ENCODE assay signal across 8 cellular contexts in the genomic region with DNA sequence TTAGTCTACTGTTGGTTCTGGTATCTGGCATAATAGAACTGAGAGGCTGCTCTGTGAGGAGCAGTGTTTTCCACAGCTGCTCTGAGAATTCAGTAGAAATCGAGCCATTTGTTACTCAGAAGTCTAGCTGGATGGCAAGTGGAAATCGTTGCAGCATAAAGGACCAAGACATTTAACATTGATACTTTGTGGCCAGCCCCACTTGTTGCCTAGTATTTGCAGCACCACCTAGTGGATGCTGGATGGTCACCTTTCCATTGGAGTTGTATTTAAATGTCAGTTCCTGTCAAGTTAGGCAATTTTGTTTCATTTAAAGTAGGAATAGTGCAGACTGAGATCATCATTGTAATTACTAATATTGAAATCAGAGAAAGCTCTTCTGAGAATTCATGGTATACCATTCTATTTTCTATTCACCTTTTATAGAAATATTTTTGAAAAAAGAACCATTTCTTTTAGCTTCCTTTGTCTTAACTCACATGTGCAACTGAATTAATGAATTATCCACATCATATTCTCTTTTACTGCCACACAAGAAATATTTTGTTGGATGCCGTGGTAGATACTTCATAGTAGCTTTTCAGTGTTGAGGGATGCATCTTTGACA.
DNase-seq lines count a peak whose midpoint lies in the region; ATAC-seq, FAIRE-seq and TF ChIP-seq lines count a peak whose summit lies in the region.

No MANE protein-coding gene starts in this region.

- H3K79me2 ChIP-seq in MM.1S (ENCODE audit: low read length) (peaks cover 78% of the 10 kb centered on the region), K562 (ENCODE audit: control insufficient read depth, insufficient read depth, low read length) (peaks cover 40% of the 10 kb centered on the region)

- no TSS peak for BruUV-seq in K562 (replicated peaks; lab: Mats Ljungman, UMichigan)

- CTCF ChIA-PET in K562 (lab: Yijun Ruan, JAX; ENCODE audit: low intra/inter-chr PET ratio) = interaction anchor here (0.8 kb wide), 1 partner anchor 66 kb away, joined by 3 read pairs; no protein-coding TSS in a partner anchor

- WGBS in K562 (ENCODE audit: insufficient coverage, low coverage, missing lambda C conversion rate) = 3% methylated on average over 3 of the region's 3 CpGs

- intact Hi-C loops in K562 (cut with micrococcal nuclease) = loop anchor here (1.0 kb wide), 1 partner anchor 64 kb away; no protein-coding TSS in a partner anchor

- H3K4me3 ChIP-seq in MM.1S (ENCODE audit: low read length) (no peak overlapping the region), K562 (no peak overlapping the region)

- peaks cover 2% of the 10 kb centered on the region for H3K9me1 ChIP-seq in K562 (ENCODE audit: control insufficient read depth, insufficient read depth, low read length)

- peak; percentile 24 to 49 for TF ChIP-seq RAD21 in K562 (CRISPR knock-in tag; conservative IDR thresholded peaks at IDR 0.05 in 1 of 2, IDR thresholded peaks at IDR 0.05 in 1 of 2)

- FAIRE-seq in K562 (lab: Jason Lieb, UNC) (peak; percentile 72), islet of Langerhans (lab: Jason Lieb, UNC) (peak; percentile 78)

- H3K36me3 Mint-ChIP-seq in T-helper 17 cell (ENCODE audit: low read depth) = peaks cover 2% of the 10 kb centered on the region

- peak; percentile 63 for DNase-seq in GDM1 (lab: John Stamatoyannopoulos, UW)
- peak; percentile 64 for DNase-seq in MM.1S
- DNase-seq in T-helper 17 cell = peak in 2 of 3 donors; percentile 16 to 31
- peak; percentile 21 to 68 (median 34) for DNase-seq in K562 (ENCODE audit: extremely low read depth in 1 of 4, low spot score in 3 of 4)
- peak; percentile 43 for DNase-seq in stimulated activated CD4-positive, alpha-beta T cell treated with anti-CD3 and anti-CD28 coated beads, Interleukin-2, amount 100 ng/mL, for 4 hours (ENCODE audit: low read depth)

- TF ChIP-seq POLR2A in K562 (conservative IDR thresholded peaks at IDR 0.05) = no peak

- TF ChIP-seq EP300 in K562 (IDR thresholded peaks at IDR 0.05; ENCODE audit: low read length) = no peak

- H3K9ac ChIP-seq in MM.1S (ENCODE audit: low read length) (no peak overlapping the region), K562 (ENCODE audit: insufficient read depth in 1 of 2, low read depth in 2 of 2, low read length in 2 of 2) (no peak overlapping the region)

- peaks cover 7% of the 10 kb centered on the region; the same call in 1 of the 2 replicates for H3K4me1 ChIP-seq in MM.1S (ENCODE audit: low read length)
- no peaks in the 10 kb centered on the region for H3K4me1 ChIP-seq in K562 (replicated peaks in 1 of 2; ENCODE audit: control insufficient read depth in 2 of 2, insufficient read depth in 2 of 2, low read length in 2 of 2)

- H4K20me1 ChIP-seq in MM.1S (ENCODE audit: insufficient read depth, low read length) (no peaks in the 10 kb centered on the region), K562 (replicated peaks; ENCODE audit: control insufficient read depth, insufficient read depth, low read length) (no peaks in the 10 kb centered on the region)

- no peaks in the 10 kb centered on the region for H3K27me3 Mint-ChIP-seq in T-helper 17 cell

- H3K27ac Mint-ChIP-seq in T-helper 17 cell = no peak overlapping the region

- no peaks in the 10 kb centered on the region for H3F3A ChIP-seq in MM.1S (ENCODE audit: insufficient read depth, low read length)

- POLR2A ChIA-PET in K562 (lab: Yijun Ruan, JAX) = no interaction called here

- ATAC-seq in GM21825 (IDR thresholded peaks at IDR 0.05; ENCODE audit: unreplicated experiment) (peak; percentile 74), T-helper 17 cell (peak; percentile 89), K562 (peak; percentile 87), HG03039 (IDR thresholded peaks at IDR 0.05; ENCODE audit: unreplicated experiment) (no peak)

- H3K9me2 ChIP-seq in MM.1S (replicated peaks; ENCODE audit: insufficient read depth, low read length) = no peaks in the 10 kb centered on the region

- H2AFZ ChIP-seq in MM.1S (ENCODE audit: low read length) (no peak overlapping the region), K562 (ENCODE audit: low read depth, low read length) (no peak overlapping the region)

- H3K36me3 ChIP-seq in MM.1S (replicated peaks; ENCODE audit: insufficient read depth, low read length) (no peaks in the 10 kb centered on the region; the same call in 1 of the 2 replicates), K562 (ENCODE audit: control insufficient read depth, insufficient read depth, low read length) (no peaks in the 10 kb centered on the region)

- H3K4me3 Mint-ChIP-seq in T-helper 17 cell = no peak overlapping the region

- H3K27me3 ChIP-seq in MM.1S (replicated peaks; ENCODE audit: insufficient read depth, low read length) = no peaks in the 10 kb centered on the region
- no peaks in the 10 kb centered on the region for H3K27me3 ChIP-seq in K562 (ENCODE audit: control insufficient read depth in 2 of 2, insufficient read depth in 2 of 2, low read length in 2 of 2)

- H3K27ac ChIP-seq in MM.1S (ENCODE audit: low read length) (no peak overlapping the region), K562 (ENCODE audit: extremely low read depth, low read depth, low read length) (no peak overlapping the region)

- peak; percentile 62 for TF ChIP-seq CTCF in MM.1S (IDR thresholded peaks at IDR 0.05; ENCODE audit: low read length)
- TF ChIP-seq CTCF in K562 (IDR thresholded peaks at IDR 0.05 in 2 of 3, conservative IDR thresholded peaks at IDR 0.05 in 1 of 3; ENCODE audit: insufficient read depth in 2 of 3, low read depth in 1 of 3, low read length in 3 of 3) = peak; percentile 62 to 70 (median 68)

- in situ Hi-C loops in K562 (cut with MboI) = loop anchor here (10.0 kb wide), 1 partner anchor 66 kb away; a partner anchor contains a TSS

- no peak overlapping the region for H3K4me2 ChIP-seq in MM.1S (ENCODE audit: low read depth, low read length)
- H3K4me2 ChIP-seq in K562 (ENCODE audit: insufficient read depth, low read length) = no peak overlapping the region

- H3K9me3 ChIP-seq in MM.1S (replicated peaks; ENCODE audit: insufficient read depth, low read length) = no peaks in the 10 kb centered on the region
- no peaks in the 10 kb centered on the region for H3K9me3 ChIP-seq in T-helper 17 cell (ENCODE audit: control insufficient read depth, low read length, poor library complexity, severe bottlenecking)
- H3K9me3 ChIP-seq in K562 (replicated peaks; ENCODE audit: control insufficient read depth, insufficient read depth, low read depth, low read length) = no peaks in the 10 kb centered on the region; the same call in 1 of the 2 replicates

- peaks cover 32% of the 10 kb centered on the region for H3K4me1 Mint-ChIP-seq in T-helper 17 cell

TF ChIP-seq in K562, 482 proteins besides CTCF, POLR2A, EP300 and RAD21:
- TF ChIP-seq TOE1 (IDR thresholded peaks at IDR 0.05; ENCODE audit: borderline replicate concordance) (no peak), TOE1 (CRISPR knock-in tag; IDR thresholded peaks at IDR 0.05; ENCODE audit: borderline replicate concordance, low read depth) (no peak), COPS2 (conservative IDR thresholded peaks at IDR 0.05) (no peak)
- TF ChIP-seq, protein P1, sequence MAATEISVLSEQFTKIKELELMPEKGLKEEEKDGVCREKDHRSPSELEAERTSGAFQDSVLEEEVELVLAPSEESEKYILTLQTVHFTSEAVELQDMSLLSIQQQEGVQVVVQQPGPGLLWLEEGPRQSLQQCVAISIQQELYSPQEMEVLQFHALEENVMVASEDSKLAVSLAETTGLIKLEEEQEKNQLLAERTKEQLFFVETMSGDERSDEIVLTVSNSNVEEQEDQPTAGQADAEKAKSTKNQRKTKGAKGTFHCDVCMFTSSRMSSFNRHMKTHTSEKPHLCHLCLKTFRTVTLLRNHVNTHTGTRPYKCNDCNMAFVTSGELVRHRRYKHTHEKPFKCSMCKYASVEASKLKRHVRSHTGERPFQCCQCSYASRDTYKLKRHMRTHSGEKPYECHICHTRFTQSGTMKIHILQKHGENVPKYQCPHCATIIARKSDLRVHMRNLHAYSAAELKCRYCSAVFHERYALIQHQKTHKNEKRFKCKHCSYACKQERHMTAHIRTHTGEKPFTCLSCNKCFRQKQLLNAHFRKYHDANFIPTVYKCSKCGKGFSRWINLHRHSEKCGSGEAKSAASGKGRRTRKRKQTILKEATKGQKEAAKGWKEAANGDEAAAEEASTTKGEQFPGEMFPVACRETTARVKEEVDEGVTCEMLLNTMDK (IDR thresholded peaks at IDR 0.05; ENCODE audit: borderline replicate concordance, insufficient read depth, low read depth, low read length, poor library complexity, severe bottlenecking) = peak; percentile 30
- TF ChIP-seq, protein P2, sequence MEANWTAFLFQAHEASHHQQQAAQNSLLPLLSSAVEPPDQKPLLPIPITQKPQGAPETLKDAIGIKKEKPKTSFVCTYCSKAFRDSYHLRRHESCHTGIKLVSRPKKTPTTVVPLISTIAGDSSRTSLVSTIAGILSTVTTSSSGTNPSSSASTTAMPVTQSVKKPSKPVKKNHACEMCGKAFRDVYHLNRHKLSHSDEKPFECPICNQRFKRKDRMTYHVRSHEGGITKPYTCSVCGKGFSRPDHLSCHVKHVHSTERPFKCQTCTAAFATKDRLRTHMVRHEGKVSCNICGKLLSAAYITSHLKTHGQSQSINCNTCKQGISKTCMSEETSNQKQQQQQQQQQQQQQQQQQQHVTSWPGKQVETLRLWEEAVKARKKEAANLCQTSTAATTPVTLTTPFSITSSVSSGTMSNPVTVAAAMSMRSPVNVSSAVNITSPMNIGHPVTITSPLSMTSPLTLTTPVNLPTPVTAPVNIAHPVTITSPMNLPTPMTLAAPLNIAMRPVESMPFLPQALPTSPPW (CRISPR knock-in tag; IDR thresholded peaks at IDR 0.05) = 0 out of 2 replicates have a peak, but pooled peaks have one; percentile 13
